ENCODE assay signal across 17 cellular contexts in the genomic region with DNA sequence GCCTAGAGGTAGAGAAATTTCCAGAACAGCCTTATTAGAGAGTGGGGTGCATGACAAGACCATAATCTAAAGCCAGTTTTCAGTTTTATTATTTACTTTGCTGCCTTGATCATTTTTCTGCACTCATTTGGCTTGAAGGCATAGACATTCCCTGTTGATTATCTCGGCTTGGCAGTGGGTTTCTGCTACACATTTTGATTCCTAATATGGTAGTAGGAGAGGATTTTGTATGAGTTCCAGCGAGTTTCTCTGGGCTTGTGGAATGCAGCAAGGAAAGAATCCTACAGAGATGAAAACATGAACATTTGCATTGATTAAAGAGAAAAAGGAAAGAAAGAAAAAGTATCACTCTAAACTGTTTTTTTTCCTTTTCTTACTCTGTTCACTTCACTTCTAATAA.
DNase-seq lines count a peak whose midpoint lies in the region; ATAC-seq, FAIRE-seq and TF ChIP-seq lines count a peak whose summit lies in the region.
"Had no signal": no experiment of that assay in that cellular context is flagged by ENCODE, and none has a peak within 500 bp of the region (broad histone marks: within the 10 kb centered on the region; RNA-seq: fewer than 3 reads in every experiment).

No MANE protein-coding gene starts in this region.

- H3K4me3 ChIP-seq in A549, result no peak overlapping the region
- no peak overlapping the region for H3K4me3 ChIP-seq in colonic mucosa
- H3K4me3 ChIP-seq: psoas muscle had no signal

- no peaks in the 10 kb centered on the region for H3K36me3 ChIP-seq in colonic mucosa

- H3K27ac Mint-ChIP-seq in mesothelial cell of epicardium, result peak overlapping the region; percentile 99
- no peak overlapping the region for H3K27ac Mint-ChIP-seq in activated CD4-positive, alpha-beta memory T cell treated with anti-CD3 and anti-CD28 coated beads for 36 hours

- POLR2A ChIA-PET in A549 (lab: Yijun Ruan, JAX), result interaction anchor here (1.2 kb wide), 1 partner anchor 282 kb away, joined by 3 read pairs; no protein-coding TSS in a partner anchor
- POLR2A ChIA-PET in activated CD4-positive, alpha-beta memory T cell treated with anti-CD3 and anti-CD28 coated beads for 36 hours (lab: Charles Lee), result no interaction called here

- TF ChIP-seq EP300 in A549 (IDR thresholded peaks at IDR 0.05) (no peak), Ishikawa (IDR thresholded peaks at IDR 0.05; ENCODE audit: borderline replicate concordance) (peak; percentile 21; the same call in 1 of the 2 replicates)

- peak; percentile 54 for FAIRE-seq in A549 (lab: Jason Lieb, UNC)
- FAIRE-seq: kidney had no signal

- H3K9me3 ChIP-seq in A549 (no peaks in the 10 kb centered on the region), colonic mucosa (no peaks in the 10 kb centered on the region)
- H3K9me3 ChIP-seq: psoas muscle had no signal

- H3K27me3 ChIP-seq in colonic mucosa, result no peaks in the 10 kb centered on the region
- H3K27me3 ChIP-seq: dorsolateral prefrontal cortex had no signal

- TF ChIP-seq POLR2A in A549 (IDR thresholded peaks at IDR 0.05; ENCODE audit: low read length), result no peak

- ATAC-seq in A549 (no peak), HG03460 (IDR thresholded peaks at IDR 0.05; ENCODE audit: unreplicated experiment) (no peak), HG02759 (IDR thresholded peaks at IDR 0.05; ENCODE audit: unreplicated experiment) (no peak), HG03045 (IDR thresholded peaks at IDR 0.05; ENCODE audit: unreplicated experiment) (no peak)
- ATAC-seq: psoas muscle had no signal

- TF ChIP-seq RAD21 in A549 (conservative IDR thresholded peaks at IDR 0.05 in 1 of 2, IDR thresholded peaks at IDR 0.05 in 1 of 2), result no peak
- no peak for TF ChIP-seq RAD21 in Ishikawa (IDR thresholded peaks at IDR 0.05; ENCODE audit: low read depth)

- peaks cover 3% of the 10 kb centered on the region for H3K9me3 Mint-ChIP-seq in mesothelial cell of epicardium
- no peaks in the 10 kb centered on the region for H3K9me3 Mint-ChIP-seq in activated CD4-positive, alpha-beta memory T cell treated with anti-CD3 and anti-CD28 coated beads for 36 hours

- H3K27ac ChIP-seq in A549 (no peak overlapping the region), colonic mucosa (peak overlapping the region; percentile 9)
- H3K27ac ChIP-seq: psoas muscle had no signal

- WGBS in A549 (ENCODE audit: missing lambda C conversion rate), result 43% methylated on average over 2 of the region's 2 CpGs

- H3K36me3 Mint-ChIP-seq in mesothelial cell of epicardium, result no peaks in the 10 kb centered on the region
- no peaks in the 10 kb centered on the region for H3K36me3 Mint-ChIP-seq in activated CD4-positive, alpha-beta memory T cell treated with anti-CD3 and anti-CD28 coated beads for 36 hours

- intact Hi-C loops in colonic mucosa (cut with DNase I), result loop anchor here (5.0 kb wide), 2 partner anchors 328 to 778 kb away; no protein-coding TSS in a partner anchor
- intact Hi-C loops in activated CD4-positive, alpha-beta memory T cell treated with anti-CD3 and anti-CD28 coated beads for 36 hours (cut with micrococcal nuclease), result loop anchor here (5.0 kb wide), 1 partner anchor 328 kb away; no protein-coding TSS in a partner anchor

- peaks cover 33% of the 10 kb centered on the region for H3K4me1 ChIP-seq in A549
- peaks cover 6% of the 10 kb centered on the region for H3K4me1 ChIP-seq in colonic mucosa
- H3K4me1 ChIP-seq: psoas muscle had no signal

- peaks cover 63% of the 10 kb centered on the region for H3K4me1 Mint-ChIP-seq in mesothelial cell of epicardium
- H3K4me1 Mint-ChIP-seq in activated CD4-positive, alpha-beta memory T cell treated with anti-CD3 and anti-CD28 coated beads for 36 hours (ENCODE audit: low read depth), result no peaks in the 10 kb centered on the region

- no peak for DNase-seq in A549 (ENCODE audit: low read depth in 1 of 2, low spot score in 1 of 2)
- DNase-seq in colonic mucosa, result no peak
- DNase-seq in mesothelial cell of epicardium (ENCODE audit: low spot score in 2 of 2, unreplicated experiment in 2 of 2), result no peak
- no peak for DNase-seq in activated CD4-positive, alpha-beta memory T cell treated with anti-CD3 and anti-CD28 coated beads for 36 hours
- DNase-seq: ACHN; activated CD8-positive, alpha-beta memory T cell treated with anti-CD3 and anti-CD28 coated beads, Interleukin-2, amount 50 U/mL, for 4 hours; dorsolateral prefrontal cortex; GDM1; Kasumi-1; kidney; NCI-H526 treated with DMSO at 0.1 percent for 48 hours; psoas muscle; T-helper 2 cell had no signal

- peak overlapping the region; percentile 40 for H3K4me2 ChIP-seq in A549

- TF ChIP-seq CTCF in A549 (IDR thresholded peaks at IDR 0.05) (no peak), colonic mucosa (IDR thresholded peaks at IDR 0.05) (no peak), mesothelial cell of epicardium (IDR thresholded peaks at IDR 0.05; ENCODE audit: unreplicated experiment) (no peak)

- H3K27me3 Mint-ChIP-seq in mesothelial cell of epicardium (ENCODE audit: low read depth), result no peaks in the 10 kb centered on the region
- H3K27me3 Mint-ChIP-seq in activated CD4-positive, alpha-beta memory T cell treated with anti-CD3 and anti-CD28 coated beads for 36 hours, result no peaks in the 10 kb centered on the region

- CTCF ChIA-PET in A549 (lab: Yijun Ruan, JAX), result interaction anchor here (4.0 kb wide), 1 partner anchor 9 kb away, joined by 22 read pairs; no protein-coding TSS in a partner anchor
- CTCF ChIA-PET in activated CD4-positive, alpha-beta memory T cell treated with anti-CD3 and anti-CD28 coated beads for 36 hours (lab: Charles Lee), result no interaction called here

- peak overlapping the region; percentile 11 for H3K4me3 Mint-ChIP-seq in mesothelial cell of epicardium
- H3K4me3 Mint-ChIP-seq in activated CD4-positive, alpha-beta memory T cell treated with anti-CD3 and anti-CD28 coated beads for 36 hours, result no peak overlapping the region

- no peak overlapping the region for H3K9ac ChIP-seq in colonic mucosa (ENCODE audit: low read depth in 2 of 2, low read length in 2 of 2)

TF ChIP-seq in A549, 52 proteins besides CTCF, POLR2A, EP300 and RAD21:
- TF ChIP-seq POLR2AphosphoS2 (conservative IDR thresholded peaks at IDR 0.05; ENCODE audit: low read length), result no peak
- no peak for TF ChIP-seq CHD4 (IDR thresholded peaks at IDR 0.05; ENCODE audit: borderline replicate concordance)
- no peak for TF ChIP-seq ZC3H11A (IDR thresholded peaks at IDR 0.05)
- no peak for TF ChIP-seq ZFP36 (IDR thresholded peaks at IDR 0.05; ENCODE audit: borderline replicate concordance, partially characterized antibody)
- no peak for TF ChIP-seq MYC (IDR thresholded peaks at IDR 0.05; ENCODE audit: borderline replicate concordance, low read length)
- TF ChIP-seq ZNF302 (CRISPR knock-in tag; IDR thresholded peaks at IDR 0.05), result no peak
- TF ChIP-seq CEBPB (IDR thresholded peaks at IDR 0.05), result no peak
- no peak for TF ChIP-seq RCOR1 (IDR thresholded peaks at IDR 0.05; ENCODE audit: low read depth, low read length)
- TF ChIP-seq, protein P1, sequence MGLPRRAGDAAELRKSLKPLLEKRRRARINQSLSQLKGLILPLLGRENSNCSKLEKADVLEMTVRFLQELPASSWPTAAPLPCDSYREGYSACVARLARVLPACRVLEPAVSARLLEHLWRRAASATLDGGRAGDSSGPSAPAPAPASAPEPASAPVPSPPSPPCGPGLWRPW (IDR thresholded peaks at IDR 0.05), result no peak
- no peak for TF ChIP-seq JUN (IDR thresholded peaks at IDR 0.05)
- TF ChIP-seq HOXB5 (CRISPR knock-in tag; IDR thresholded peaks at IDR 0.05), result no peak

TF ChIP-seq in Ishikawa, 13 proteins besides CTCF, POLR2A, EP300 and RAD21:
- TF ChIP-seq YY1 (IDR thresholded peaks at IDR 0.05; ENCODE audit: low read depth) (no peak), NFIC (IDR thresholded peaks at IDR 0.05) (peak; percentile 35; the same call in 1 of the 2 replicates), EGR1 (IDR thresholded peaks at IDR 0.05) (no peak), ZBTB7A (IDR thresholded peaks at IDR 0.05; ENCODE audit: low read depth) (no peak), TCF12 (IDR thresholded peaks at IDR 0.05; ENCODE audit: low read depth) (no peak), TEAD4 (IDR thresholded peaks at IDR 0.05) (peak; percentile 56)
- TF ChIP-seq, protein P2, sequence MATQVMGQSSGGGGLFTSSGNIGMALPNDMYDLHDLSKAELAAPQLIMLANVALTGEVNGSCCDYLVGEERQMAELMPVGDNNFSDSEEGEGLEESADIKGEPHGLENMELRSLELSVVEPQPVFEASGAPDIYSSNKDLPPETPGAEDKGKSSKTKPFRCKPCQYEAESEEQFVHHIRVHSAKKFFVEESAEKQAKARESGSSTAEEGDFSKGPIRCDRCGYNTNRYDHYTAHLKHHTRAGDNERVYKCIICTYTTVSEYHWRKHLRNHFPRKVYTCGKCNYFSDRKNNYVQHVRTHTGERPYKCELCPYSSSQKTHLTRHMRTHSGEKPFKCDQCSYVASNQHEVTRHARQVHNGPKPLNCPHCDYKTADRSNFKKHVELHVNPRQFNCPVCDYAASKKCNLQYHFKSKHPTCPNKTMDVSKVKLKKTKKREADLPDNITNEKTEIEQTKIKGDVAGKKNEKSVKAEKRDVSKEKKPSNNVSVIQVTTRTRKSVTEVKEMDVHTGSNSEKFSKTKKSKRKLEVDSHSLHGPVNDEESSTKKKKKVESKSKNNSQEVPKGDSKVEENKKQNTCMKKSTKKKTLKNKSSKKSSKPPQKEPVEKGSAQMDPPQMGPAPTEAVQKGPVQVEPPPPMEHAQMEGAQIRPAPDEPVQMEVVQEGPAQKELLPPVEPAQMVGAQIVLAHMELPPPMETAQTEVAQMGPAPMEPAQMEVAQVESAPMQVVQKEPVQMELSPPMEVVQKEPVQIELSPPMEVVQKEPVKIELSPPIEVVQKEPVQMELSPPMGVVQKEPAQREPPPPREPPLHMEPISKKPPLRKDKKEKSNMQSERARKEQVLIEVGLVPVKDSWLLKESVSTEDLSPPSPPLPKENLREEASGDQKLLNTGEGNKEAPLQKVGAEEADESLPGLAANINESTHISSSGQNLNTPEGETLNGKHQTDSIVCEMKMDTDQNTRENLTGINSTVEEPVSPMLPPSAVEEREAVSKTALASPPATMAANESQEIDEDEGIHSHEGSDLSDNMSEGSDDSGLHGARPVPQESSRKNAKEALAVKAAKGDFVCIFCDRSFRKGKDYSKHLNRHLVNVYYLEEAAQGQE (IDR thresholded peaks at IDR 0.05; ENCODE audit: low read depth), result no peak
- TF ChIP-seq, protein P3, sequence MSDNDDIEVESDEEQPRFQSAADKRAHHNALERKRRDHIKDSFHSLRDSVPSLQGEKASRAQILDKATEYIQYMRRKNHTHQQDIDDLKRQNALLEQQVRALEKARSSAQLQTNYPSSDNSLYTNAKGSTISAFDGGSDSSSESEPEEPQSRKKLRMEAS (IDR thresholded peaks at IDR 0.05), result no peak
